1 cellular context compared by ENCODE assay signal in genomic region chr2:132278267-132278666, GRCh38.
TF ChIP-seq lines count a peak whose summit lies in the region.

No MANE protein-coding gene starts in this region.

TF ChIP-seq in K562, 482 proteins besides CTCF, POLR2A, EP300 and RAD21 (continued from another document):
- TF ChIP-seq PKNOX1 (IDR thresholded peaks at IDR 0.05) (no peak), ZMIZ1 (IDR thresholded peaks at IDR 0.05; ENCODE audit: low read depth in 2 of 2, low read length in 2 of 2) (no peak), TARDBP (IDR thresholded peaks at IDR 0.05) (no peak), JUNB (CRISPR knock-in tag; conservative IDR thresholded peaks at IDR 0.05) (no peak), CXXC5 (CRISPR knock-in tag; IDR thresholded peaks at IDR 0.05) (no peak), KDM2B (CRISPR knock-in tag; IDR thresholded peaks at IDR 0.05) (no peak), ILF3 (IDR thresholded peaks at IDR 0.05; ENCODE audit: borderline replicate concordance) (no peak), PCBP2 (IDR thresholded peaks at IDR 0.05; ENCODE audit: low read depth, low read length, poor library complexity, severe bottlenecking) (no peak)
